9 cellular contexts compared by ENCODE assay signal in the genomic region with DNA sequence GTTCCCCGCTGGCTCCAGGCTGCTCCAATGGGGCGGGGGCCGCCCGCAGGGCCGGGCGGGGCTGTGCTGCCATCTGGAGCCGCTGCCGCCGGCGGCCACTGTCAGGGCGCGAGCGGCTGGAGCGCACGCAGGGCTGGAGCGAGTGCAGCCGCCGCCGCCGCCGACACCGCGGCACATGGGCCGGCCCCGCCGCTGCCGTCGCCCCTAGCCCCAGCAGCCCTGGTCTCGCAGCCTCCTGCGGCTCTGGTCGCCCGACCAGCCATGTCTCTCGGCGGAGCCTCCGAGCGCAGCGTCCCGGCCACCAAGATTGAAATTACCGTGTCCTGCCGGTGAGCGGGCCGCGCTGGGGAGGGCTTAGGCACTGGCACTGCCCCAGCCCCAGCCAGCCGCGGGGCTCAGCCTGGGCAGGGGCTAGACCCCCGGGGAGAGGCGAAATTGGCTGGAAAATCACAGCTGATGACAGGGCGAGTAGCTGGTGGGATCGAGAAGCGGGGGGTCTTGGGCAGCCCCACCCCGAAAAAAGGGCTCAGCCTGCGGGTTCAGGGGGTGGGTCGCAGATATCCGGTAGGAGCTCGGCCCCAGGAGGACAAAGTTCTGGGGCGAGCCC. TPM values are rescaled to one million over a fixed set of nuclear protein-coding genes. Genes with fewer than 3 reads are reported as not detected.
DNase-seq lines count a peak whose midpoint lies in the region; ATAC-seq, FAIRE-seq and TF ChIP-seq lines count a peak whose summit lies in the region.
"Had no signal": no experiment of that assay in that cellular context is flagged by ENCODE, and none has a peak within 500 bp of the region (broad histone marks: within the 10 kb centered on the region; RNA-seq: fewer than 3 reads in every experiment).

A gene with protein sequence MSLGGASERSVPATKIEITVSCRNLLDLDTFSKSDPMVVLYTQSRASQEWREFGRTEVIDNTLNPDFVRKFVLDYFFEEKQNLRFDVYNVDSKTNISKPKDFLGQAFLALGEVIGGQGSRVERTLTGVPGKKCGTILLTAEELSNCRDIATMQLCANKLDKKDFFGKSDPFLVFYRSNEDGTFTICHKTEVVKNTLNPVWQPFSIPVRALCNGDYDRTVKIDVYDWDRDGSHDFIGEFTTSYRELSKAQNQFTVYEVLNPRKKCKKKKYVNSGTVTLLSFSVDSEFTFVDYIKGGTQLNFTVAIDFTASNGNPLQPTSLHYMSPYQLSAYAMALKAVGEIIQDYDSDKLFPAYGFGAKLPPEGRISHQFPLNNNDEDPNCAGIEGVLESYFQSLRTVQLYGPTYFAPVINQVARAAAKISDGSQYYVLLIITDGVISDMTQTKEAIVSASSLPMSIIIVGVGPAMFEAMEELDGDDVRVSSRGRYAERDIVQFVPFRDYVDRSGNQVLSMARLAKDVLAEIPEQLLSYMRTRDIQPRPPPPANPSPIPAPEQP (plus strand): TSS at position 98 of the 607 bp plus-strand sequence. CDS start 164 bp downstream, at position 262.

- DNase-seq in NCI-H524 (lab: John Stamatoyannopoulos, UW) = peak; percentile 7 to 43
- no peak for DNase-seq in NCI-H524 treated with DMSO at 0.1 percent for 48 hours (lab: John Stamatoyannopoulos, UW)
- no peak for DNase-seq in MCF 10A (ENCODE audit: unreplicated experiment)
- DNase-seq in kidney = peak; percentile 64
- DNase-seq in stimulated activated naive CD8-positive, alpha-beta T cell treated with anti-CD3 and anti-CD28 coated beads, Interleukin-15, amount 100 ng/mL, for 72 hours = no peak
- DNase-seq in GDM1 (lab: John Stamatoyannopoulos, UW) = no peak
- no peak for DNase-seq in NCI-H2171 treated with DMSO at 0.1 percent for 48 hours (lab: John Stamatoyannopoulos, UW)
- no peak for DNase-seq in NCI-H2107 treated with DMSO at 0.1 percent for 48 hours (lab: John Stamatoyannopoulos, UW; ENCODE audit: unreplicated experiment)

- H3K4me3 Mint-ChIP-seq in MCF 10A (ENCODE audit: unreplicated experiment) = peak within 1 kb of the TSS; percentile 61
- H3K4me3 Mint-ChIP-seq in stimulated activated naive CD8-positive, alpha-beta T cell treated with anti-CD3 and anti-CD28 coated beads, Interleukin-15, amount 100 ng/mL, for 72 hours = peak within 1 kb of the TSS; percentile 36 to 73

- H3K9me3 ChIP-seq in kidney (ENCODE audit: control insufficient read depth in 1 of 2, low read length in 2 of 2) = no peaks in the 10 kb centered on the region

- H3K9ac ChIP-seq in kidney (ENCODE audit: low read length in 2 of 2) = no peak within 1 kb of the TSS

- no peaks in the 10 kb centered on the region for H3K36me3 Mint-ChIP-seq in MCF 10A (ENCODE audit: insufficient read depth, unreplicated experiment)

- peaks cover 5 to 8% of the 10 kb centered on the region in 2 donors for H3K36me3 ChIP-seq in kidney (ENCODE audit: control insufficient read depth in 1 of 2, insufficient read depth in 2 of 2, low read length in 2 of 2)

- H3K27me3 Mint-ChIP-seq in MCF 10A (ENCODE audit: insufficient read depth, unreplicated experiment) = peaks cover 23% of the 10 kb centered on the region
- peaks cover 39% of the 10 kb centered on the region for H3K27me3 Mint-ChIP-seq in stimulated activated naive CD8-positive, alpha-beta T cell treated with anti-CD3 and anti-CD28 coated beads, Interleukin-15, amount 100 ng/mL, for 72 hours

- no peak within 1 kb of the TSS for H3K4me3 ChIP-seq in kidney (ENCODE audit: low read length in 2 of 2)

- peaks cover 0 to 9% of the 10 kb centered on the region in 2 donors for H3K4me1 ChIP-seq in kidney (ENCODE audit: control insufficient read depth in 1 of 2, insufficient read depth in 1 of 2, low read depth in 1 of 2, low read length in 2 of 2)

- peak; percentile 24 for ATAC-seq in stimulated activated naive CD8-positive, alpha-beta T cell treated with anti-CD3 and anti-CD28 coated beads, Interleukin-15, amount 100 ng/mL, for 72 hours

- CTCF ChIA-PET in MCF 10A (lab: Yijun Ruan, JAX) = interaction anchor here (1.2 to 2.9 kb wide), 2 partner anchors 11 to 12 kb away, joined by 4 to 13 read pairs; no protein-coding TSS in a partner anchor

- POLR2A ChIA-PET in MCF 10A (lab: Yijun Ruan, JAX) = no interaction called here

- H3K27ac Mint-ChIP-seq in MCF 10A (ENCODE audit: low read depth, unreplicated experiment) = no peak within 1 kb of the TSS
- H3K27ac Mint-ChIP-seq in stimulated activated naive CD8-positive, alpha-beta T cell treated with anti-CD3 and anti-CD28 coated beads, Interleukin-15, amount 100 ng/mL, for 72 hours = no peak within 1 kb of the TSS
- H3K27ac Mint-ChIP-seq: CD4-positive, CD25-positive, alpha-beta regulatory T cell had no signal

- FAIRE-seq in kidney (lab: Jason Lieb, UNC) = no peak

- no TSS peak for BruUV-seq in MCF 10A (replicated peaks; lab: Mats Ljungman, UMichigan)

- TF ChIP-seq CTCF in MCF 10A (IDR thresholded peaks at IDR 0.05; ENCODE audit: unreplicated experiment) (no peak), kidney (IDR thresholded peaks at IDR 0.05; ENCODE audit: borderline replicate concordance, extremely low read depth, insufficient read depth) (no peak)

- no peak within 1 kb of the TSS for H3K27ac ChIP-seq in kidney (ENCODE audit: low read depth in 2 of 2, low read length in 2 of 2)

- no peaks in the 10 kb centered on the region for H3K9me3 Mint-ChIP-seq in MCF 10A (ENCODE audit: unreplicated experiment)
- H3K9me3 Mint-ChIP-seq in stimulated activated naive CD8-positive, alpha-beta T cell treated with anti-CD3 and anti-CD28 coated beads, Interleukin-15, amount 100 ng/mL, for 72 hours = no peaks in the 10 kb centered on the region

- H3K4me1 Mint-ChIP-seq in MCF 10A (ENCODE audit: insufficient read depth, unreplicated experiment) = no peaks in the 10 kb centered on the region
- peaks cover 14% of the 10 kb centered on the region for H3K4me1 Mint-ChIP-seq in stimulated activated naive CD8-positive, alpha-beta T cell treated with anti-CD3 and anti-CD28 coated beads, Interleukin-15, amount 100 ng/mL, for 72 hours

- intact Hi-C loops in MCF 10A (cut with micrococcal nuclease) (no loop called here), kidney (cut with DNase I) (no loop called here)

RNA-seq across cellular contexts. Expression of the gene that starts here (rescaled TPM):
- total RNA-seq in MCF 10A (2022) (not detected in 2 replicates), kidney (0.16 TPM)
- polyA plus RNA-seq in kidney (ENCODE audit: insufficient read depth, low read depth, low replicate concordance) = 0.19 TPM
- total RNA-seq: CD4-positive, CD25-positive, alpha-beta regulatory T cell had no signal
- polyA plus RNA-seq: CD4-positive, CD25-positive, alpha-beta regulatory T cell had no signal

Comparison
In these comparisons a context has a peak if more than half of its experiments do, and no peak if none do; other contexts are left out.
1. DNase-seq: peak in NCI-H524 (2 of 2); none in NCI-H524 treated with DMSO at 0.1 percent for 48 hours (single experiment), MCF 10A (single experiment), stimulated activated naive CD8-positive, alpha-beta T cell treated with anti-CD3 and anti-CD28 coated beads, Interleukin-15, amount 100 ng/mL, for 72 hours (0 of 2), GDM1 (single experiment), NCI-H2171 treated with DMSO at 0.1 percent for 48 hours (single experiment) and NCI-H2107 treated with DMSO at 0.1 percent for 48 hours (single experiment).
2. Peak in DNase-seq in kidney; RNA of the gene not detected or under 1 TPM.